Comparison of ENCODE assay signal across 20 cellular contexts in genomic region chr3:194447161-194447560, GRCh38. TPM values are rescaled to one million over a fixed set of nuclear protein-coding genes. Genes with fewer than 3 reads are reported as not detected.
DNase-seq lines count a peak whose midpoint lies in the region; ATAC-seq and TF ChIP-seq lines count a peak whose summit lies in the region.
"Had no signal": no experiment of that assay in that cellular context is flagged by ENCODE, and none has a peak within 500 bp of the region (broad histone marks: within the 10 kb centered on the region; RNA-seq: fewer than 3 reads in every experiment).

No MANE protein-coding gene starts in this region.

- TF ChIP-seq POLR2A in lower leg skin (IDR thresholded peaks at IDR 0.05): no peak

- H3K27me3 Mint-ChIP-seq in activated CD4-positive, alpha-beta T cell treated with anti-CD3 and anti-CD28 coated beads for 36 hours: no peaks in the 10 kb centered on the region
- no peaks in the 10 kb centered on the region for H3K27me3 Mint-ChIP-seq in activated T-helper 2 cell treated with anti-CD3 and anti-CD28 coated beads, Interferon-gamma antibody, Interleukin-2, Interleukin-4, amounts not matched to agents 10 μg/mL and 5 μg/mL and 100 μg/mL, durations not matched to agents 14 hours and 24 hours and 36 hours (ENCODE audit: low read depth)
- H3K27me3 Mint-ChIP-seq: activated CD8-positive, alpha-beta memory T cell treated with anti-CD3 and anti-CD28 coated beads, Interleukin-2, amount 10 ng/mL, durations not matched to agents 7 days and 5 days; CD4-positive, alpha-beta T cell; stimulated activated naive CD8-positive, alpha-beta T cell treated with anti-CD3 and anti-CD28 coated beads, Interleukin-15, Interleukin-2, amounts not matched to agents 100 ng/mL and 50 ng/mL, for 24 hours had no signal

- H3K4me1 Mint-ChIP-seq in activated CD4-positive, alpha-beta T cell treated with anti-CD3 and anti-CD28 coated beads for 36 hours: peaks cover 2% of the 10 kb centered on the region
- H3K4me1 Mint-ChIP-seq in activated T-helper 2 cell treated with anti-CD3 and anti-CD28 coated beads, Interferon-gamma antibody, Interleukin-2, Interleukin-4, amounts not matched to agents 10 μg/mL and 5 μg/mL and 100 μg/mL, durations not matched to agents 14 hours and 24 hours and 36 hours (ENCODE audit: low read depth): peaks cover 21% of the 10 kb centered on the region

- peaks cover 66% of the 10 kb centered on the region for H3K36me3 Mint-ChIP-seq in activated CD4-positive, alpha-beta T cell treated with anti-CD3 and anti-CD28 coated beads for 36 hours (ENCODE audit: low read depth)
- H3K36me3 Mint-ChIP-seq in activated T-helper 2 cell treated with anti-CD3 and anti-CD28 coated beads, Interferon-gamma antibody, Interleukin-2, Interleukin-4, amounts not matched to agents 10 μg/mL and 5 μg/mL and 100 μg/mL, durations not matched to agents 14 hours and 24 hours and 36 hours (ENCODE audit: low read depth): peaks cover 83% of the 10 kb centered on the region

- peak; percentile 49 for ATAC-seq in activated CD4-positive, alpha-beta T cell treated with anti-CD3 and anti-CD28 coated beads for 36 hours
- ATAC-seq in mucosa of descending colon (peak; percentile 76), HG02571 (IDR thresholded peaks at IDR 0.05; ENCODE audit: unreplicated experiment) (no peak)
- ATAC-seq: activated CD8-positive, alpha-beta memory T cell treated with anti-CD3 and anti-CD28 coated beads, Interleukin-2, amount 10 ng/mL, durations not matched to agents 7 days and 5 days; left cardiac atrium had no signal

- H3K4me1 ChIP-seq in mucosa of descending colon (ENCODE audit: low read depth): no peaks in the 10 kb centered on the region
- H3K4me1 ChIP-seq: parathyroid adenoma, Peyer's patch, vagina had no signal

- H3K9me3 ChIP-seq in mucosa of descending colon: no peaks in the 10 kb centered on the region
- H3K9me3 ChIP-seq: Peyer's patch, vagina had no signal

- no peaks in the 10 kb centered on the region for H3K9me3 Mint-ChIP-seq in activated CD4-positive, alpha-beta T cell treated with anti-CD3 and anti-CD28 coated beads for 36 hours (ENCODE audit: low read depth)
- H3K9me3 Mint-ChIP-seq in activated T-helper 2 cell treated with anti-CD3 and anti-CD28 coated beads, Interferon-gamma antibody, Interleukin-2, Interleukin-4, amounts not matched to agents 10 μg/mL and 5 μg/mL and 100 μg/mL, durations not matched to agents 14 hours and 24 hours and 36 hours: no peaks in the 10 kb centered on the region
- H3K9me3 Mint-ChIP-seq: CD4-positive, alpha-beta T cell; stimulated activated naive CD8-positive, alpha-beta T cell treated with anti-CD3 and anti-CD28 coated beads, Interleukin-15, Interleukin-2, amounts not matched to agents 100 ng/mL and 50 ng/mL, for 24 hours had no signal

- POLR2A ChIA-PET in activated CD4-positive, alpha-beta T cell treated with anti-CD3 and anti-CD28 coated beads for 36 hours (lab: Charles Lee): interaction anchor here (0.6 kb wide), 1 partner anchor 121 kb away, joined by 6 read pairs; no protein-coding TSS in a partner anchor

- H3K4me3 ChIP-seq in mucosa of descending colon (no peak overlapping the region), lower leg skin (ENCODE audit: low read depth, poor library complexity, severe bottlenecking) (no peak overlapping the region)
- H3K4me3 ChIP-seq: Peyer's patch, vagina had no signal

- TF ChIP-seq CTCF in mucosa of descending colon (IDR thresholded peaks at IDR 0.05): no peak
- TF ChIP-seq CTCF in lower leg skin (IDR thresholded peaks at IDR 0.05): no peak

- no peak overlapping the region for H3K27ac Mint-ChIP-seq in activated CD4-positive, alpha-beta T cell treated with anti-CD3 and anti-CD28 coated beads for 36 hours
- peak overlapping the region; percentile 19 for H3K27ac Mint-ChIP-seq in activated T-helper 2 cell treated with anti-CD3 and anti-CD28 coated beads, Interferon-gamma antibody, Interleukin-2, Interleukin-4, amounts not matched to agents 10 μg/mL and 5 μg/mL and 100 μg/mL, durations not matched to agents 14 hours and 24 hours and 36 hours
- H3K27ac Mint-ChIP-seq: activated CD8-positive, alpha-beta memory T cell treated with anti-CD3 and anti-CD28 coated beads, Interleukin-2, amount 10 ng/mL, durations not matched to agents 7 days and 5 days; CD4-positive, alpha-beta T cell; stimulated activated naive CD8-positive, alpha-beta T cell treated with anti-CD3 and anti-CD28 coated beads, Interleukin-15, Interleukin-2, amounts not matched to agents 100 ng/mL and 50 ng/mL, for 24 hours had no signal

- H3K4me3 Mint-ChIP-seq in activated CD4-positive, alpha-beta T cell treated with anti-CD3 and anti-CD28 coated beads for 36 hours: no peak overlapping the region
- H3K4me3 Mint-ChIP-seq in activated T-helper 2 cell treated with anti-CD3 and anti-CD28 coated beads, Interferon-gamma antibody, Interleukin-2, Interleukin-4, amounts not matched to agents 10 μg/mL and 5 μg/mL and 100 μg/mL, durations not matched to agents 14 hours and 24 hours and 36 hours (ENCODE audit: low read depth): no peak overlapping the region
- H3K4me3 Mint-ChIP-seq: activated CD8-positive, alpha-beta memory T cell treated with anti-CD3 and anti-CD28 coated beads, Interleukin-2, amount 10 ng/mL, durations not matched to agents 7 days and 5 days; CD4-positive, alpha-beta T cell; stimulated activated naive CD8-positive, alpha-beta T cell treated with anti-CD3 and anti-CD28 coated beads, Interleukin-15, Interleukin-2, amounts not matched to agents 100 ng/mL and 50 ng/mL, for 24 hours had no signal

- 90 to 91% methylated on average over 6 of the region's 6 CpGs for WGBS in lower leg skin, 2 donors

- DNase-seq in activated CD4-positive, alpha-beta T cell treated with anti-CD3 and anti-CD28 coated beads for 36 hours: no peak
- DNase-seq in activated CD4-positive, alpha-beta T cell treated with anti-CD3 and anti-CD28 coated beads for 48 hours: no peak
- DNase-seq in NCI-H146 (lab: John Stamatoyannopoulos, UW) (peak; percentile 78), mucosa of descending colon (peak in 1 of 3 donors; percentile 12), GM03348 (ENCODE audit: low spot score) (no peak), lower leg skin (ENCODE audit: low spot score in 2 of 2) (no peak)
- no peak for DNase-seq in activated T-helper 2 cell treated with anti-CD3 and anti-CD28 coated beads, Interferon-gamma antibody, Interleukin-2, Interleukin-4, amounts not matched to agents 10 μg/mL and 5 μg/mL and 100 μg/mL, durations not matched to agents 14 hours and 24 hours and 36 hours (ENCODE audit: low spot score)
- DNase-seq: activated CD8-positive, alpha-beta memory T cell treated with anti-CD3 and anti-CD28 coated beads, Interleukin-2, amount 10 ng/mL, durations not matched to agents 7 days and 5 days; CD4-positive, alpha-beta T cell; central memory CD4-positive, alpha-beta T cell; effector CD8-positive, alpha-beta T cell; left cardiac atrium; MV-4-11; NCI-H526; Peyer's patch; stimulated activated CD4-positive, alpha-beta T cell treated with anti-CD3 and anti-CD28 coated beads, Interleukin-12 subunit alpha, Interleukin-12 subunit beta, amount 100 ng/mL, for 4 hours had no signal

- CTCF ChIA-PET in activated CD4-positive, alpha-beta T cell treated with anti-CD3 and anti-CD28 coated beads for 36 hours (lab: Charles Lee): interaction anchor here (0.7 to 2.6 kb wide), 8 partner anchors 10 to 1740 kb away, joined by 3 to 6 read pairs (median 3); partner anchors contain the start of gene LSG1

- intact Hi-C loops in activated CD4-positive, alpha-beta T cell treated with anti-CD3 and anti-CD28 coated beads for 36 hours (cut with DNase I, micrococcal nuclease): no loop called here
- intact Hi-C loops in activated T-helper 2 cell treated with anti-CD3 and anti-CD28 coated beads, Interferon-gamma antibody, Interleukin-2, Interleukin-4, amounts not matched to agents 10 μg/mL and 5 μg/mL and 100 μg/mL, durations not matched to agents 14 hours and 24 hours and 36 hours (cut with micrococcal nuclease): no loop called here
- intact Hi-C loops in mucosa of descending colon (cut with DNase I, micrococcal nuclease): no loop called here
- intact Hi-C loops in lower leg skin (cut with DNase I; ENCODE audit: low total_unique reads): no loop called here

- H3K36me3 ChIP-seq in mucosa of descending colon (ENCODE audit: low read depth): no peaks in the 10 kb centered on the region

RNA-seq across cellular contexts. Expression of gene ATP13A3, which starts 39.6 kb away (rescaled TPM):
- 100 to 1,000 TPM in 1 of 2 experiments, 10 to 100 TPM in 1; 61.4 to 107 TPM for total RNA-seq in activated CD4-positive, alpha-beta T cell treated with anti-CD3 and anti-CD28 coated beads for 36 hours
- 136 and 150 TPM in 2 replicates for total RNA-seq in activated T-helper 2 cell treated with anti-CD3 and anti-CD28 coated beads, Interferon-gamma antibody, Interleukin-2, Interleukin-4, amounts not matched to agents 10 μg/mL and 5 μg/mL and 100 μg/mL, durations not matched to agents 14 hours and 24 hours and 36 hours
- total RNA-seq in mucosa of descending colon (10 to 100 TPM; 76.2 to 96.1 (median 83.9) TPM), lower leg skin (10 to 100 TPM; 35.0 to 40.6 (median 38.2) TPM)

RNA-seq across cellular contexts. Expression of gene GP5, which starts 48.1 kb away (rescaled TPM):
- under 1 TPM; 0.37 to 0.39 TPM for total RNA-seq in activated CD4-positive, alpha-beta T cell treated with anti-CD3 and anti-CD28 coated beads for 36 hours
- total RNA-seq in activated T-helper 2 cell treated with anti-CD3 and anti-CD28 coated beads, Interferon-gamma antibody, Interleukin-2, Interleukin-4, amounts not matched to agents 10 μg/mL and 5 μg/mL and 100 μg/mL, durations not matched to agents 14 hours and 24 hours and 36 hours: 0.23 and 0.28 TPM in 2 replicates
- total RNA-seq in mucosa of descending colon (under 1 TPM in 2 of 3 donors, not detected in 1; 0.07 to 0.19 TPM), lower leg skin (under 1 TPM in 1 of 4 donors, not detected in 3; 0.06 TPM)
- total RNA-seq: Peyer's patch, vagina had no signal
